ENCODE assay signal across 8 cellular contexts in genomic region chr9:134406366-134407122, GRCh38.
DNase-seq lines count a peak whose midpoint lies in the region; ATAC-seq and TF ChIP-seq lines count a peak whose summit lies in the region.

No MANE protein-coding gene starts in this region.

- DNase-seq in T-helper 2 cell treated with Interferon-gamma antibody and Interleukin-4, amounts not matched to agents 5 μg/mL and 100 μg/mL, for 36 hours (ENCODE audit: low spot score): no peak
- DNase-seq in T-helper 2 cell (no peak), activated B cell treated with CpG ODN at 0.5 μM for 24 hours (no peak), testis (peak; percentile 53), NCI-H510A (lab: John Stamatoyannopoulos, UW) (no peak), NCI-H146 treated with DMSO at 0.1 percent for 48 hours (lab: John Stamatoyannopoulos, UW; ENCODE audit: unreplicated experiment) (no peak), GOT3 (lab: John Stamatoyannopoulos, UW) (no peak)

- WGBS in testis, 2 donors: 46 to 50% methylated on average over 18 to 23 of the region's 23 CpGs

- H3K27ac Mint-ChIP-seq in T-helper 2 cell treated with Interferon-gamma antibody and Interleukin-4, amounts not matched to agents 5 μg/mL and 100 μg/mL, for 36 hours: peak overlapping the region; percentile 76
- peak overlapping the region; percentile 35 for H3K27ac Mint-ChIP-seq in activated B cell treated with CpG ODN at 0.5 μM for 24 hours

- TF ChIP-seq POLR2A in testis (IDR thresholded peaks at IDR 0.05): no peak

- TF ChIP-seq CTCF in activated B cell treated with CpG ODN at 0.5 μM for 24 hours (IDR thresholded peaks at IDR 0.05) (no peak), testis (IDR thresholded peaks at IDR 0.05) (no peak)

- POLR2A ChIA-PET in activated B cell treated with CpG ODN at 0.5 μM for 24 hours (lab: Charles Lee): interaction anchor here (1.2 to 2.3 kb wide), 3 partner anchors 10 to 15 kb away, joined by 7 to 27 read pairs (median 9); no protein-coding TSS in a partner anchor

- H3K36me3 Mint-ChIP-seq in T-helper 2 cell treated with Interferon-gamma antibody and Interleukin-4, amounts not matched to agents 5 μg/mL and 100 μg/mL, for 36 hours (ENCODE audit: low read depth): no peaks in the 10 kb centered on the region
- H3K36me3 Mint-ChIP-seq in activated B cell treated with CpG ODN at 0.5 μM for 24 hours (ENCODE audit: low read depth): no peaks in the 10 kb centered on the region

- CTCF ChIA-PET in activated B cell treated with CpG ODN at 0.5 μM for 24 hours (lab: Charles Lee): interaction anchor here (1.0 to 1.4 kb wide), 2 partner anchors 10 to 16 kb away, joined by 3 to 6 read pairs; no protein-coding TSS in a partner anchor

- H3K9ac ChIP-seq in iPS-20b (ENCODE audit: low read depth, low read length): peak overlapping the region; percentile 56; the same call in 1 of the 2 replicates

- H3K4me3 ChIP-seq in iPS-20b (ENCODE audit: low read length): no peak overlapping the region
- no peak overlapping the region for H3K4me3 ChIP-seq in testis

- H3K9me3 Mint-ChIP-seq in T-helper 2 cell treated with Interferon-gamma antibody and Interleukin-4, amounts not matched to agents 5 μg/mL and 100 μg/mL, for 36 hours: no peaks in the 10 kb centered on the region
- H3K9me3 Mint-ChIP-seq in activated B cell treated with CpG ODN at 0.5 μM for 24 hours: no peaks in the 10 kb centered on the region

- intact Hi-C loops in activated B cell treated with CpG ODN at 0.5 μM for 24 hours (cut with micrococcal nuclease) (loop anchor here (1.0 to 2.0 kb wide), 3 partner anchors 15 to 79 kb away; no protein-coding TSS in a partner anchor), testis (cut with DNase I; ENCODE audit: low total_unique reads) (no loop called here)

- H3K27me3 ChIP-seq in iPS-20b (ENCODE audit: insufficient read depth, low read length): no peaks in the 10 kb centered on the region
- H3K27me3 ChIP-seq in testis: no peaks in the 10 kb centered on the region

- H3K27ac ChIP-seq in iPS-20b (ENCODE audit: low read length) (no peak overlapping the region), testis (peak overlapping the region in 1 of 2 donors; percentile 75)

- H3K36me3 ChIP-seq in iPS-20b (ENCODE audit: insufficient read depth, low read depth, low read length): no peaks in the 10 kb centered on the region
- no peaks in the 10 kb centered on the region for H3K36me3 ChIP-seq in testis (ENCODE audit: low read depth, missing control alignments)

- no peak for ATAC-seq in activated B cell treated with CpG ODN at 0.5 μM for 24 hours (ENCODE audit: low read depth)

- peak overlapping the region; percentile 67 for H3K4me3 Mint-ChIP-seq in T-helper 2 cell treated with Interferon-gamma antibody and Interleukin-4, amounts not matched to agents 5 μg/mL and 100 μg/mL, for 36 hours
- H3K4me3 Mint-ChIP-seq in activated B cell treated with CpG ODN at 0.5 μM for 24 hours: peak overlapping the region; percentile 52

- H3K9me3 ChIP-seq in iPS-20b (ENCODE audit: insufficient read depth, low read depth, low read length) (no peaks in the 10 kb centered on the region), testis (no peaks in the 10 kb centered on the region)

- no peaks in the 10 kb centered on the region for H3K27me3 Mint-ChIP-seq in T-helper 2 cell treated with Interferon-gamma antibody and Interleukin-4, amounts not matched to agents 5 μg/mL and 100 μg/mL, for 36 hours (ENCODE audit: low read depth)
- H3K27me3 Mint-ChIP-seq in activated B cell treated with CpG ODN at 0.5 μM for 24 hours: no peaks in the 10 kb centered on the region

- H3K4me1 ChIP-seq in iPS-20b (ENCODE audit: insufficient read depth, low read length): peaks cover 3% of the 10 kb centered on the region; the same call in 1 of the 2 replicates
- peaks cover 70% of the 10 kb centered on the region for H3K4me1 ChIP-seq in testis

- H3K4me1 Mint-ChIP-seq in T-helper 2 cell treated with Interferon-gamma antibody and Interleukin-4, amounts not matched to agents 5 μg/mL and 100 μg/mL, for 36 hours (ENCODE audit: low read depth): peaks cover 25% of the 10 kb centered on the region
- H3K4me1 Mint-ChIP-seq in activated B cell treated with CpG ODN at 0.5 μM for 24 hours: peaks cover 55% of the 10 kb centered on the region
